1 cellular context compared by ENCODE assay signal in genomic region chr19:48815870-48816501, GRCh38.
TF ChIP-seq lines count a peak whose summit lies in the region.

No MANE protein-coding gene starts in this region.

TF ChIP-seq in HEK293, 187 proteins besides CTCF, POLR2A, EP300 and RAD21 (continued from another document and continues in another):
- no peak for TF ChIP-seq ZNF449 (tag by site-specific recombination; IDR thresholded peaks at IDR 0.05)
- peak; percentile 84 for TF ChIP-seq PRDM1 (tag by site-specific recombination; IDR thresholded peaks at IDR 0.05)
- TF ChIP-seq GLI2 (tag by site-specific recombination; IDR thresholded peaks at IDR 0.05; ENCODE audit: borderline replicate concordance, low read depth) = no peak
- no peak for TF ChIP-seq WT1 (tag by site-specific recombination; IDR thresholded peaks at IDR 0.05)
- TF ChIP-seq ZFP41 (tag by site-specific recombination; IDR thresholded peaks at IDR 0.05; ENCODE audit: borderline replicate concordance) = no peak
- peak; percentile 46 for TF ChIP-seq ZNF335 (tag by site-specific recombination; conservative IDR thresholded peaks at IDR 0.05)
- no peak for TF ChIP-seq ZNF248 (tag by site-specific recombination; IDR thresholded peaks at IDR 0.05)
- TF ChIP-seq ZNF785 (tag by site-specific recombination; IDR thresholded peaks at IDR 0.05) = no peak
- TF ChIP-seq ZNF670 (tag by site-specific recombination; IDR thresholded peaks at IDR 0.05; ENCODE audit: low read depth) = no peak
- TF ChIP-seq GLIS1 (tag by site-specific recombination; IDR thresholded peaks at IDR 0.05) = peak; percentile 69
- TF ChIP-seq ZNF692 (tag by site-specific recombination; IDR thresholded peaks at IDR 0.05) = no peak
- TF ChIP-seq ZNF157 (tag by site-specific recombination; IDR thresholded peaks at IDR 0.05) = no peak
- TF ChIP-seq ZBTB7A (tag by site-specific recombination; IDR thresholded peaks at IDR 0.05; ENCODE audit: low read depth) = no peak
- peak; percentile 82 for TF ChIP-seq ZNF362 (tag by site-specific recombination; IDR thresholded peaks at IDR 0.05)
- TF ChIP-seq ZNF707 (tag by site-specific recombination; IDR thresholded peaks at IDR 0.05) = no peak
- no peak for TF ChIP-seq ZNF629 (tag by site-specific recombination; IDR thresholded peaks at IDR 0.05)
- no peak for TF ChIP-seq ZNF211 (tag by site-specific recombination; IDR thresholded peaks at IDR 0.05; ENCODE audit: low read depth)
- TF ChIP-seq KLF8 (tag by site-specific recombination; IDR thresholded peaks at IDR 0.05) = no peak
- TF ChIP-seq ZNF214 (tag by site-specific recombination; IDR thresholded peaks at IDR 0.05; ENCODE audit: borderline replicate concordance) = no peak
- TF ChIP-seq BCL6B (tag by site-specific recombination; IDR thresholded peaks at IDR 0.05) = no peak
- no peak for TF ChIP-seq TCF7L2 (IDR thresholded peaks at IDR 0.05; ENCODE audit: borderline replicate concordance, low read depth, low read length)
- no peak for TF ChIP-seq ZNF626 (tag by site-specific recombination; IDR thresholded peaks at IDR 0.05)
- TF ChIP-seq ZSCAN23 (tag by site-specific recombination; IDR thresholded peaks at IDR 0.05) = no peak
- no peak for TF ChIP-seq ZNF658 (tag by site-specific recombination; IDR thresholded peaks at IDR 0.05)
- TF ChIP-seq KLF1 (tag by site-specific recombination; IDR thresholded peaks at IDR 0.05) = 0 out of 2 replicates have a peak, but pooled peaks have one; percentile 14
- no peak for TF ChIP-seq ZNF18 (tag by site-specific recombination; IDR thresholded peaks at IDR 0.05)
- TF ChIP-seq ZBTB44 (tag by site-specific recombination; IDR thresholded peaks at IDR 0.05) = 0 out of 2 replicates have a peak, but pooled peaks have one; percentile 44
- no peak for TF ChIP-seq ZNF16 (tag by site-specific recombination; IDR thresholded peaks at IDR 0.05; ENCODE audit: low read depth)
- TF ChIP-seq ZNF274 (IDR thresholded peaks at IDR 0.05; ENCODE audit: low read length) = no peak
- TF ChIP-seq ZNF274 (tag by site-specific recombination; IDR thresholded peaks at IDR 0.05; ENCODE audit: borderline replicate concordance) = no peak
- no peak for TF ChIP-seq ZNF146 (tag by site-specific recombination; IDR thresholded peaks at IDR 0.05)
- TF ChIP-seq ZNF513 (tag by site-specific recombination; IDR thresholded peaks at IDR 0.05) = no peak
- no peak for TF ChIP-seq ZNF24 (tag by site-specific recombination; IDR thresholded peaks at IDR 0.05)
- peak; percentile 96 for TF ChIP-seq ZNF623 (tag by site-specific recombination; IDR thresholded peaks at IDR 0.05)
- no peak for TF ChIP-seq ZNF148 (tag by site-specific recombination; IDR thresholded peaks at IDR 0.05; ENCODE audit: borderline replicate concordance)
- no peak for TF ChIP-seq ZBTB20 (tag by site-specific recombination; IDR thresholded peaks at IDR 0.05)
- no peak for TF ChIP-seq ZNF433 (tag by site-specific recombination; IDR thresholded peaks at IDR 0.05; ENCODE audit: low read depth)
- TF ChIP-seq ZBTB17 (tag by site-specific recombination; IDR thresholded peaks at IDR 0.05) = peak; percentile 38; the same call in 1 of the 2 replicates
- no peak for TF ChIP-seq EGR2 (tag by site-specific recombination; IDR thresholded peaks at IDR 0.05; ENCODE audit: low read depth)
- no peak for TF ChIP-seq ZNF138 (tag by site-specific recombination; IDR thresholded peaks at IDR 0.05; ENCODE audit: borderline replicate concordance)
- TF ChIP-seq ZNF600 (tag by site-specific recombination; IDR thresholded peaks at IDR 0.05) = no peak
- TF ChIP-seq ZNF311 (tag by site-specific recombination; IDR thresholded peaks at IDR 0.05; ENCODE audit: borderline replicate concordance) = no peak
- no peak for TF ChIP-seq PBX3 (CRISPR knock-in tag; IDR thresholded peaks at IDR 0.05)
- TF ChIP-seq ZFHX2 (tag by site-specific recombination; conservative IDR thresholded peaks at IDR 0.05) = no peak
- no peak for TF ChIP-seq ZNF501 (tag by site-specific recombination; IDR thresholded peaks at IDR 0.05)
- TF ChIP-seq ZNF610 (tag by site-specific recombination; IDR thresholded peaks at IDR 0.05; ENCODE audit: borderline replicate concordance) = no peak
- no peak for TF ChIP-seq ZNF416 (tag by site-specific recombination; IDR thresholded peaks at IDR 0.05)
- TF ChIP-seq ZNF112 (tag by site-specific recombination; IDR thresholded peaks at IDR 0.05) = no peak
- no peak for TF ChIP-seq ZNF132 (tag by site-specific recombination; IDR thresholded peaks at IDR 0.05; ENCODE audit: borderline replicate concordance)
- TF ChIP-seq ZIC2 (tag by site-specific recombination; IDR thresholded peaks at IDR 0.05) = peak; percentile 67
- TF ChIP-seq ZNF558 (tag by site-specific recombination; IDR thresholded peaks at IDR 0.05) = no peak
- TF ChIP-seq REST (tag by site-specific recombination; IDR thresholded peaks at IDR 0.05) = no peak
- TF ChIP-seq GLIS2 (tag by site-specific recombination; IDR thresholded peaks at IDR 0.05) = no peak
